Comparison of ENCODE assay signal across 8 cellular contexts in the genomic region with DNA sequence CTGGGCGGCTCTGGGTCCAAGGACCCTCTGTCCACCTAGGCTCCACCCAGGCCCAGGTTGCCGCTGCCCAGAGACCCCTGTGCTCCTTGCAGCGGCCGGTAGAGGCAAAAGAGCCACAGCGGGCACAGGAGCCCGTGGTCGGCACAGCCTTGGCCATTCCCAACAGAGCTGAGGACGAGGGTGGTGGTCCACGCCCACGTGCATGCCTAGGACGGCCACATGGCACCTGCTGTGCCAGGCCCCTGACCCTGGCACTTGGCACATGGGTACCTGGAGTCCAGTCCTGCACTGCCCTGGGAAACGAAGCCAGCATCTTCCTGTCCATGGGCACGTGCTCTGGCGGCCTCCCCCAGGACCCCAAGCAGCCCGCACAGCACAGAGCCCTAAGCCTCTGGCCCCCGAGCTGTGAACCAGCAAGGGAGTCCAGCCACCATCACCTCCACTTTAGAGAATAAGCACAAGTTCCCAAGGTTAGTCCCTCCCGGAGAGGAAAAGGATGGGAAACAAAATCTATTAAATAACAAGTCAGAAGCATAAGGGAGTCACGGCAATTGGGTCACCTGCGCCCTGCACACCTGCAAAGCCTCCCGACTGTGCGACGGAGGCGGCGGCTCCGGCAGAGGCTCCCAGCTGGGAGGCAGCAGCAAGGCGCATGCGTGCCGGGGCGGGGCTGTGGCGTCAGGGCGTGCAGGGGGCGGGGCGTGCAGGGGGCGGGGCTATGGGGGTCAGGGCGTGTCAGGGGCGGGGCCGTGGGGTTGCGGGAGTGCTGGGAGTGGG. TPM values are rescaled to one million over a fixed set of nuclear protein-coding genes. Genes with fewer than 3 reads are reported as not detected.
DNase-seq lines count a peak whose midpoint lies in the region; ATAC-seq and TF ChIP-seq lines count a peak whose summit lies in the region.

No MANE protein-coding gene starts in this region.

- H3K27ac Mint-ChIP-seq in activated CD8-positive, alpha-beta memory T cell treated with anti-CD3 and anti-CD28 coated beads, Interleukin-2, amount 10 ng/mL, durations not matched to agents 7 days and 5 days = no peak overlapping the region

- CTCF ChIA-PET in activated CD8-positive, alpha-beta memory T cell treated with anti-CD3 and anti-CD28 coated beads, Interleukin-2, amount 10 ng/mL, durations not matched to agents 7 days and 5 days (lab: Charles Lee) = no interaction called here

- H3K27me3 Mint-ChIP-seq in activated CD8-positive, alpha-beta memory T cell treated with anti-CD3 and anti-CD28 coated beads, Interleukin-2, amount 10 ng/mL, durations not matched to agents 7 days and 5 days = no peaks in the 10 kb centered on the region

- no peaks in the 10 kb centered on the region for H3K36me3 Mint-ChIP-seq in activated CD8-positive, alpha-beta memory T cell treated with anti-CD3 and anti-CD28 coated beads, Interleukin-2, amount 10 ng/mL, durations not matched to agents 7 days and 5 days

- H3K4me1 Mint-ChIP-seq in activated CD8-positive, alpha-beta memory T cell treated with anti-CD3 and anti-CD28 coated beads, Interleukin-2, amount 10 ng/mL, durations not matched to agents 7 days and 5 days = no peaks in the 10 kb centered on the region

- DNase-seq in ELR (ENCODE audit: low read depth) = peak; percentile 39
- peak; percentile 57 to 78 (median 66) for DNase-seq in NCI-H1417 (lab: John Stamatoyannopoulos, UW)
- peak; percentile 59 for DNase-seq in activated CD8-positive, alpha-beta memory T cell treated with anti-CD3 and anti-CD28 coated beads, Interleukin-2, amount 10 ng/mL, durations not matched to agents 7 days and 5 days
- DNase-seq in fibroblast of pulmonary artery (ENCODE audit: low read depth) = peak; percentile 20
- DNase-seq in skeletal muscle cell (ENCODE audit: low read depth) = no peak
- DNase-seq in NK-92 treated with Interleukin-12 subunit alpha and Interleukin-12 subunit beta, amount 100 ng/mL, for 24 hours (lab: John Stamatoyannopoulos, UW) = no peak
- DNase-seq in NCI-H524 treated with DMSO at 0.1 percent for 48 hours (lab: John Stamatoyannopoulos, UW) = no peak

- H3K4me3 ChIP-seq in fibroblast of pulmonary artery (replicated peaks; ENCODE audit: low read depth, low read length) (peak overlapping the region; percentile 38), skeletal muscle cell (ENCODE audit: low read depth, low read length) (peak overlapping the region; percentile 24)

- ATAC-seq in activated CD8-positive, alpha-beta memory T cell treated with anti-CD3 and anti-CD28 coated beads, Interleukin-2, amount 10 ng/mL, durations not matched to agents 7 days and 5 days = peak; percentile 65
- no peak for ATAC-seq in GM19452 (IDR thresholded peaks at IDR 0.05; ENCODE audit: unreplicated experiment)

- no peak overlapping the region for H3K4me3 Mint-ChIP-seq in activated CD8-positive, alpha-beta memory T cell treated with anti-CD3 and anti-CD28 coated beads, Interleukin-2, amount 10 ng/mL, durations not matched to agents 7 days and 5 days

- no peaks in the 10 kb centered on the region for H3K9me3 Mint-ChIP-seq in activated CD8-positive, alpha-beta memory T cell treated with anti-CD3 and anti-CD28 coated beads, Interleukin-2, amount 10 ng/mL, durations not matched to agents 7 days and 5 days (ENCODE audit: low read depth)

- no peak for TF ChIP-seq CTCF in fibroblast of pulmonary artery (IDR thresholded peaks at IDR 0.05; ENCODE audit: low read length, missing control alignments)

RNA-seq across cellular contexts. Expression of a gene that starts 59.1 kb away (rescaled TPM):
- total RNA-seq in activated CD8-positive, alpha-beta memory T cell treated with anti-CD3 and anti-CD28 coated beads, Interleukin-2, amount 10 ng/mL, durations not matched to agents 7 days and 5 days = 10 to 100 TPM; 11.6 to 15.9 TPM

Comparison
In these comparisons a context has a peak if more than half of its experiments do, and no peak if none do; other contexts are left out.
1. DNase-seq: peak in ELR (single experiment), NCI-H1417 (3 of 3), activated CD8-positive, alpha-beta memory T cell treated with anti-CD3 and anti-CD28 coated beads, Interleukin-2, amount 10 ng/mL, durations not matched to agents 7 days and 5 days (single experiment) and fibroblast of pulmonary artery (single experiment); none in skeletal muscle cell (single experiment), NK-92 treated with Interleukin-12 subunit alpha and Interleukin-12 subunit beta, amount 100 ng/mL, for 24 hours (single experiment) and NCI-H524 treated with DMSO at 0.1 percent for 48 hours (single experiment).